9 cellular contexts compared by ENCODE assay signal in genomic region chr4:94758141-94758699, GRCh38. TPM values are rescaled to one million over a fixed set of nuclear protein-coding genes. Genes with fewer than 3 reads are reported as not detected.
DNase-seq lines count a peak whose midpoint lies in the region; TF ChIP-seq lines count a peak whose summit lies in the region.
"Had no signal": no experiment of that assay in that cellular context is flagged by ENCODE, and none has a peak within 500 bp of the region (broad histone marks: within the 10 kb centered on the region; RNA-seq: fewer than 3 reads in every experiment).

No MANE protein-coding gene starts in this region.

- TF ChIP-seq POLR2A in spleen (IDR thresholded peaks at IDR 0.05): no peak

- DNase-seq in HPDE6-E6E7 (ENCODE audit: extremely low spot score) (peak; percentile 29), astrocyte of the spinal cord (ENCODE audit: low read depth, low spot score) (peak; percentile 50), iPS-NIHi7 (ENCODE audit: extremely low spot score) (peak; percentile 65), spleen (peak; percentile 76), T-helper 9 cell (no peak), NCI-H446 treated with DMSO at 0.1 percent for 48 hours (lab: John Stamatoyannopoulos, UW) (no peak)
- no peak for DNase-seq in stimulated activated CD4-positive, alpha-beta T cell treated with anti-CD3 and anti-CD28 coated beads, Interleukin-2, amount 100 ng/mL, for 48 hours

- H3K4me3 ChIP-seq in astrocyte of the spinal cord (ENCODE audit: low read depth, low read length) (peak overlapping the region; percentile 58), spleen (peak overlapping the region; percentile 26 to 68 (median 36))

- peaks cover 0 to 81% (median 28%) of the 10 kb centered on the region in 7 donors for H3K27me3 ChIP-seq in spleen (replicated peaks in 1 of 7)

- peaks cover 0 to 21% (median 13%) of the 10 kb centered on the region in 6 donors for H3K4me1 ChIP-seq in spleen

- H3K36me3 ChIP-seq in spleen: no peaks in the 10 kb centered on the region

- WGBS in spleen, 5 donors: 2 to 8% (median 2%) methylated on average over 6 to 69 of the region's 69 CpGs

- H3K27ac ChIP-seq in C4-2B (peak overlapping the region; percentile 71), spleen (peak overlapping the region in 4 of 8 donors; percentile 18 to 57 (median 53))
- H3K27ac ChIP-seq: epithelial cell of prostate had no signal

- no peaks in the 10 kb centered on the region for H3K9me3 ChIP-seq in spleen

- in situ Hi-C loops in astrocyte of the spinal cord (cut with HindIII; ENCODE audit: low sequenced_read_pairs): no loop called here

- TF ChIP-seq CTCF in C4-2B (conservative IDR thresholded peaks at IDR 0.05) (no peak), astrocyte of the spinal cord (IDR thresholded peaks at IDR 0.05; ENCODE audit: low read depth, low read length) (no peak), spleen (IDR thresholded peaks at IDR 0.05 in 8 of 11, conservative IDR thresholded peaks at IDR 0.05 in 3 of 11) (no peak)

- intact Hi-C loops in spleen (cut with DNase I; ENCODE audit: low total_unique reads): no loop called here

RNA-seq across cellular contexts. Expression of gene BMPR1B, which starts 0.5 kb away (rescaled TPM):
- 1 to 10 TPM in 6 of 7 donors, under 1 TPM in 1; 0.66 to 2.4 (median 1.9) TPM for total RNA-seq in spleen
- polyA plus RNA-seq in spleen: under 1 TPM; 0.12 to 0.19 (median 0.17) TPM

Comparison
In these comparisons a context has a peak if more than half of its experiments do, and no peak if none do; other contexts are left out.
1. DNase-seq: peak in HPDE6-E6E7 (single experiment), astrocyte of the spinal cord (single experiment), iPS-NIHi7 (single experiment) and spleen (single experiment); none in T-helper 9 cell (single experiment), NCI-H446 treated with DMSO at 0.1 percent for 48 hours (single experiment) and stimulated activated CD4-positive, alpha-beta T cell treated with anti-CD3 and anti-CD28 coated beads, Interleukin-2, amount 100 ng/mL, for 48 hours (0 of 2).